Comparison of ENCODE assay signal across 1 cellular context in genomic region chr5:64947031-64947430, GRCh38.
TF ChIP-seq lines count a peak whose summit lies in the region.

No MANE protein-coding gene starts in this region.

TF ChIP-seq in SK-N-SH, 30 proteins besides CTCF, POLR2A, EP300 and RAD21 (continued from another document):
- TF ChIP-seq REST (IDR thresholded peaks at IDR 0.05; ENCODE audit: low read depth, low read length) (no peak), POLR2AphosphoS5 (IDR thresholded peaks at IDR 0.05; ENCODE audit: low read depth, low read length) (no peak), RXRA (IDR thresholded peaks at IDR 0.05; ENCODE audit: borderline replicate concordance, low read depth) (no peak), GABPA (IDR thresholded peaks at IDR 0.05; ENCODE audit: low read depth) (no peak), FOSL2 (IDR thresholded peaks at IDR 0.05; ENCODE audit: borderline replicate concordance, low read depth) (no peak), FOXJ3 (CRISPR knock-in tag; IDR thresholded peaks at IDR 0.05) (0 out of 2 replicates have a peak, but pooled peaks have one; percentile 60), MXI1 (IDR thresholded peaks at IDR 0.05; ENCODE audit: low read depth, low read length) (no peak), NRF1 (IDR thresholded peaks at IDR 0.05; ENCODE audit: low read depth, low read length) (no peak), ELF1 (IDR thresholded peaks at IDR 0.05) (no peak)
